ENCODE assay signal across 16 cellular contexts in genomic region chr20:56760610-56761009, GRCh38.
DNase-seq lines count a peak whose midpoint lies in the region; ATAC-seq and TF ChIP-seq lines count a peak whose summit lies in the region.
"Had no signal": no experiment of that assay in that cellular context is flagged by ENCODE, and none has a peak within 500 bp of the region (broad histone marks: within the 10 kb centered on the region; RNA-seq: fewer than 3 reads in every experiment).

No MANE protein-coding gene starts in this region.

- no peak for ATAC-seq in gastroesophageal sphincter
- ATAC-seq: CD8-positive, alpha-beta T cell had no signal

- DNase-seq in ELR (ENCODE audit: low read depth) (peak; percentile 37), NCI-H226 (peak; percentile 14), RWPE1 (ENCODE audit: low spot score) (peak; percentile 55), islet precursor cell (peak; percentile 64), NCI-H748 (lab: John Stamatoyannopoulos, UW; ENCODE audit: unreplicated experiment) (no peak), DMS53 (lab: John Stamatoyannopoulos, UW) (no peak)
- no peak for DNase-seq in activated CD4-positive, alpha-beta T cell treated with anti-CD3 and anti-CD28 coated beads for 1 hour
- DNase-seq: 8988T; Calu3; CD8-positive, alpha-beta T cell; DND-41; EL; GDM1; H9 had no signal

- 50 to 65% methylated on average over 2 to 3 of the region's 6 CpGs for WGBS in gastroesophageal sphincter (ENCODE audit: low coverage in 1 of 2), 2 donors

- H3K4me1 ChIP-seq in gastroesophageal sphincter, result no peaks in the 10 kb centered on the region
- H3K4me1 ChIP-seq: BLaER1 had no signal

- no peak for TF ChIP-seq EP300 in gastroesophageal sphincter (IDR thresholded peaks at IDR 0.05)

- POLR2A ChIA-PET in RWPE1 (lab: Yijun Ruan, JAX; ENCODE audit: low non-redundant PET), result no interaction called here

- TF ChIP-seq POLR2A in gastroesophageal sphincter (IDR thresholded peaks at IDR 0.05), result no peak

- no peak overlapping the region for H3K4me3 ChIP-seq in gastroesophageal sphincter
- H3K4me3 ChIP-seq: BLaER1 had no signal

- peaks cover 6% of the 10 kb centered on the region for H3K27me3 ChIP-seq in gastroesophageal sphincter
- H3K27me3 ChIP-seq: BLaER1 had no signal

- no peaks in the 10 kb centered on the region for H3K36me3 ChIP-seq in gastroesophageal sphincter
- H3K36me3 ChIP-seq: BLaER1 had no signal

- peak overlapping the region; percentile 73 for H3K27ac ChIP-seq in RWPE1
- no peak overlapping the region for H3K27ac ChIP-seq in gastroesophageal sphincter
- H3K27ac ChIP-seq: BLaER1 had no signal

- no peaks in the 10 kb centered on the region for H3K9me3 ChIP-seq in gastroesophageal sphincter
- H3K9me3 ChIP-seq: BLaER1 had no signal

- TF ChIP-seq CTCF in RWPE1 (conservative IDR thresholded peaks at IDR 0.05; ENCODE audit: low read depth) (no peak), gastroesophageal sphincter (IDR thresholded peaks at IDR 0.05) (no peak)

- CTCF ChIA-PET in RWPE1 (lab: Yijun Ruan, JAX), result no interaction called here

Comparison
In these comparisons a context has a peak if more than half of its experiments do, and no peak if none do; other contexts are left out.
1. DNase-seq: peak in ELR (single experiment), NCI-H226 (single experiment), RWPE1 (single experiment) and islet precursor cell (single experiment); none in activated CD4-positive, alpha-beta T cell treated with anti-CD3 and anti-CD28 coated beads for 1 hour (single experiment), NCI-H748 (single experiment) and DMS53 (single experiment).